17 cellular contexts compared by ENCODE assay signal in the genomic region with DNA sequence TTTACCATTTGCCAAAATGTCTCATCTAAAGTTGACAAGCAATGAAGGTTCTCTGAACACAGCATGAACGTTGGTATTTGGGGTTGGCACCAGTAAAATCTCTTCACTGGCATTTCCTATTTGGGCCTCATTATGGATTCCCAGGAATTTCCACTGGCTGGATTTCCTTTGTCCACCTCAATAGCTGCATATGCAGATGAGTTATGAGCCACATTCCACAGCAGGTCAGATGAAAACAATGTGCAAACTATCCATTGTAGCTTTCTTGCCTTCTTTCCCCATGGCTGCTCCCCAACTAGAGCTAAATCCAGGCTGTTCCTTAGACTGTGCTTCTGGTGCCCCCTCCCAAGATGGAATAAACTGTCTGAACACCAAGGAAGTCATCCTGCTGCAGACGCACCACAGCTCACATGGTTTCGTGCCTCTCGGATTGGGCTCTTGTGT.
DNase-seq lines count a peak whose midpoint lies in the region; ATAC-seq and TF ChIP-seq lines count a peak whose summit lies in the region.
"Had no signal": no experiment of that assay in that cellular context is flagged by ENCODE, and none has a peak within 500 bp of the region (broad histone marks: within the 10 kb centered on the region; RNA-seq: fewer than 3 reads in every experiment).

No MANE protein-coding gene starts in this region.

- no peaks in the 10 kb centered on the region for H3K36me3 Mint-ChIP-seq in activated CD4-positive, alpha-beta memory T cell treated with anti-CD3 and anti-CD28 coated beads for 36 hours

- CTCF ChIA-PET in A673 (lab: Charles Lee) = no interaction called here
- CTCF ChIA-PET in activated CD4-positive, alpha-beta memory T cell treated with anti-CD3 and anti-CD28 coated beads for 36 hours (lab: Charles Lee) = no interaction called here

- H3K9me3 ChIP-seq in A673 (ENCODE audit: low read depth, low read length, poor library complexity, severe bottlenecking) = no peaks in the 10 kb centered on the region
- no peaks in the 10 kb centered on the region for H3K9me3 ChIP-seq in body of pancreas
- no peaks in the 10 kb centered on the region for H3K9me3 ChIP-seq in iPS-20b (ENCODE audit: insufficient read depth, low read depth, low read length)
- H3K9me3 ChIP-seq: testis had no signal

- H3K36me3 ChIP-seq in A673 (ENCODE audit: insufficient read depth, low read length, poor library complexity, severe bottlenecking) = no peaks in the 10 kb centered on the region
- no peaks in the 10 kb centered on the region for H3K36me3 ChIP-seq in body of pancreas (replicated peaks in 1 of 2; ENCODE audit: insufficient read depth in 1 of 2, low read depth in 2 of 2)
- H3K36me3 ChIP-seq in iPS-20b (ENCODE audit: insufficient read depth, low read depth, low read length) = no peaks in the 10 kb centered on the region

- H3K27ac ChIP-seq in A673 (ENCODE audit: low read depth, low read length, poor library complexity, severe bottlenecking) (peak overlapping the region; percentile 20), body of pancreas (peak overlapping the region in 2 of 4 donors; percentile 15 to 48), iPS-20b (ENCODE audit: low read length) (no peak overlapping the region)
- H3K27ac ChIP-seq: testis had no signal

- no TSS peak for BruUV-seq in A673 (replicated peaks; lab: Mats Ljungman, UMichigan)

- H3K4me3 ChIP-seq in A673 (ENCODE audit: low read depth, low read length, poor library complexity, severe bottlenecking) = no peak overlapping the region
- H3K4me3 ChIP-seq in body of pancreas = no peak overlapping the region
- H3K4me3 ChIP-seq in iPS-20b (ENCODE audit: low read length) = peak overlapping the region; percentile 1; the same call in 1 of the 2 replicates
- H3K4me3 ChIP-seq: testis had no signal

- ATAC-seq in body of pancreas = peak; percentile 58
- ATAC-seq in HG03442 (IDR thresholded peaks at IDR 0.05; ENCODE audit: unreplicated experiment) = no peak
- ATAC-seq: right cardiac atrium had no signal

- peaks cover 12% of the 10 kb centered on the region for H3K27me3 Mint-ChIP-seq in activated CD4-positive, alpha-beta memory T cell treated with anti-CD3 and anti-CD28 coated beads for 36 hours

- DNase-seq in A673 (ENCODE audit: low spot score) (no peak), HT1080 (ENCODE audit: low read depth) (peak; percentile 71), body of pancreas (no peak), SHP77 (lab: John Stamatoyannopoulos, UW) (no peak)
- no peak for DNase-seq in activated CD4-positive, alpha-beta memory T cell treated with anti-CD3 and anti-CD28 coated beads for 36 hours
- DNase-seq in stimulated activated CD4-positive, alpha-beta T cell treated with anti-CD3 and anti-CD28 coated beads, Interleukin-4, amount 100 ng/mL, for 1 hour = no peak
- DNase-seq: ACHN; activated naive CD4-positive, alpha-beta T cell treated with anti-CD3 and anti-CD28 coated beads, Interleukin-2, amount 50 U/mL, for 16 hours; DMS53; midbrain; NCI-H2107; right cardiac atrium; T-helper 2 cell; testis had no signal

- 74 to 75% methylated on average over 4 of the region's 4 CpGs for WGBS in body of pancreas, 2 donors

- H3K4me1 Mint-ChIP-seq in activated CD4-positive, alpha-beta memory T cell treated with anti-CD3 and anti-CD28 coated beads for 36 hours (ENCODE audit: low read depth) = peaks cover 11% of the 10 kb centered on the region

- peaks cover 31% of the 10 kb centered on the region for H3K4me1 ChIP-seq in A673 (ENCODE audit: insufficient read depth, low read length, poor library complexity, severe bottlenecking)
- H3K4me1 ChIP-seq in body of pancreas = peaks cover 5% of the 10 kb centered on the region
- peaks cover 16% of the 10 kb centered on the region; the same call in 1 of the 2 replicates for H3K4me1 ChIP-seq in iPS-20b (ENCODE audit: insufficient read depth, low read length)
- H3K4me1 ChIP-seq: testis had no signal

- H3K9me3 Mint-ChIP-seq in activated CD4-positive, alpha-beta memory T cell treated with anti-CD3 and anti-CD28 coated beads for 36 hours = no peaks in the 10 kb centered on the region

- intact Hi-C loops in A673 (cut with micrococcal nuclease; ENCODE audit: unreplicated experiment) = loop anchor here (5.0 kb wide), 1 partner anchor 347 kb away; a partner anchor contains a TSS
- intact Hi-C loops in body of pancreas (cut with DNase I) = no loop called here
- intact Hi-C loops in activated CD4-positive, alpha-beta memory T cell treated with anti-CD3 and anti-CD28 coated beads for 36 hours (cut with micrococcal nuclease) = no loop called here

- POLR2A ChIA-PET in A673 (lab: Charles Lee; ENCODE audit: low non-redundant PET) = interaction anchor here (0.6 kb wide), 1 partner anchor 431 kb away, joined by 3 read pairs; no protein-coding TSS in a partner anchor
- POLR2A ChIA-PET in activated CD4-positive, alpha-beta memory T cell treated with anti-CD3 and anti-CD28 coated beads for 36 hours (lab: Charles Lee) = no interaction called here

- no peak for TF ChIP-seq CTCF in A673 (conservative IDR thresholded peaks at IDR 0.05; ENCODE audit: low read depth, low read length)
- TF ChIP-seq CTCF in body of pancreas (IDR thresholded peaks at IDR 0.05) = no peak

- H3K4me3 Mint-ChIP-seq in activated CD4-positive, alpha-beta memory T cell treated with anti-CD3 and anti-CD28 coated beads for 36 hours = no peak overlapping the region
- H3K4me3 Mint-ChIP-seq: dendritic cell treated with granulocyte-macrophage colony-stimulating factor and Interleukin-4, amounts not matched to agents 40 ng/mL and 50 ng/mL, for 4 days had no signal

- H3K27ac Mint-ChIP-seq in activated CD4-positive, alpha-beta memory T cell treated with anti-CD3 and anti-CD28 coated beads for 36 hours = no peak overlapping the region
- H3K27ac Mint-ChIP-seq: dendritic cell treated with granulocyte-macrophage colony-stimulating factor and Interleukin-4, amounts not matched to agents 40 ng/mL and 50 ng/mL, for 4 days had no signal

- H3K27me3 ChIP-seq in A673 (replicated peaks; ENCODE audit: insufficient read depth, low read depth, low read length, poor library complexity) (no peaks in the 10 kb centered on the region), body of pancreas (no peaks in the 10 kb centered on the region), iPS-20b (ENCODE audit: insufficient read depth, low read length) (no peaks in the 10 kb centered on the region)
- H3K27me3 ChIP-seq: testis had no signal

- H3K9ac ChIP-seq in iPS-20b (ENCODE audit: low read depth, low read length) = no peak overlapping the region

- no peak for TF ChIP-seq POLR2A in body of pancreas (IDR thresholded peaks at IDR 0.05)
